In genomic region chr6:89237158-89237557, GRCh38 we compare ENCODE assay signal across 18 cellular contexts. TPM values are rescaled to one million over a fixed set of nuclear protein-coding genes. Genes with fewer than 3 reads are reported as not detected.
A peak's percentile ranks its signal among the peaks of the same experiment; 100 is the strongest.
DNase-seq lines count a peak whose midpoint lies in the region; ATAC-seq, FAIRE-seq and TF ChIP-seq lines count a peak whose summit lies in the region.
"Had no signal": no experiment of that assay in that cellular context is flagged by ENCODE, and none has a peak within 500 bp of the region (broad histone marks: within the 10 kb centered on the region; RNA-seq: fewer than 3 reads in every experiment).

No MANE protein-coding gene starts in this region.

- no peak overlapping the region for H3K27ac ChIP-seq in K562 (ENCODE audit: extremely low read depth, low read depth, low read length)
- H3K27ac ChIP-seq: BLaER1 treated with 17β-estradiol and CSF1 and Interleukin-3, amounts not matched to agents 10 nM and 100 nM; GM23248 had no signal

- H3K27me3 Mint-ChIP-seq in stimulated activated memory B cell treated with anti-CD40 and anti-IgM and Interleukin-4, amounts not matched to agents 10 μg/mL and 1 μg/mL and 100 μg/mL, for 72 hours: peaks cover 58% of the 10 kb centered on the region

- no peaks in the 10 kb centered on the region for H3K9me3 ChIP-seq in K562 (replicated peaks; ENCODE audit: control insufficient read depth, insufficient read depth, low read depth, low read length)
- H3K9me3 ChIP-seq in mucosa of descending colon: peaks cover 12% of the 10 kb centered on the region

- TF ChIP-seq CTCF in K562 (IDR thresholded peaks at IDR 0.05 in 2 of 3, conservative IDR thresholded peaks at IDR 0.05 in 1 of 3; ENCODE audit: insufficient read depth in 2 of 3, low read depth in 1 of 3, low read length in 3 of 3) (no peak), mucosa of descending colon (IDR thresholded peaks at IDR 0.05) (no peak)

- in situ Hi-C loops in K562 (cut with MboI): no loop called here

- no peaks in the 10 kb centered on the region for H4K20me1 ChIP-seq in K562 (replicated peaks; ENCODE audit: control insufficient read depth, insufficient read depth, low read length)
- H4K20me1 ChIP-seq: BLaER1 treated with 17β-estradiol and CSF1 and Interleukin-3, amounts not matched to agents 10 nM and 100 nM had no signal

- H3K4me3 Mint-ChIP-seq in stimulated activated memory B cell treated with anti-CD40 and anti-IgM and Interleukin-4, amounts not matched to agents 10 μg/mL and 1 μg/mL and 100 μg/mL, for 72 hours: no peak overlapping the region
- H3K4me3 Mint-ChIP-seq: CD4-positive, CD25-positive, alpha-beta regulatory T cell had no signal

- no peak for TF ChIP-seq EP300 in K562 (IDR thresholded peaks at IDR 0.05; ENCODE audit: low read length)

- peak; percentile 10 for DNase-seq in NCI-H748 (lab: John Stamatoyannopoulos, UW; ENCODE audit: unreplicated experiment)
- no peak for DNase-seq in NCI-H748 treated with DMSO at 0.1 percent for 48 hours (lab: John Stamatoyannopoulos, UW)
- DNase-seq in K562 (ENCODE audit: extremely low read depth in 1 of 4, low spot score in 3 of 4): no peak
- DNase-seq in mucosa of descending colon: no peak
- DNase-seq: ACHN; Calu3; CD4-positive, CD25-positive, alpha-beta regulatory T cell; DMS 273 treated with DMSO at 0.1 percent for 48 hours; GM23248 had no signal

- no peak for TF ChIP-seq RAD21 in K562 (CRISPR knock-in tag; conservative IDR thresholded peaks at IDR 0.05 in 1 of 2, IDR thresholded peaks at IDR 0.05 in 1 of 2)

- intact Hi-C loops in K562 (cut with micrococcal nuclease): no loop called here
- intact Hi-C loops in mucosa of descending colon (cut with DNase I, micrococcal nuclease): no loop called here

- FAIRE-seq in K562 (lab: Jason Lieb, UNC): no peak
- FAIRE-seq: H54 had no signal

- H2AFZ ChIP-seq in K562 (ENCODE audit: low read depth, low read length): no peak overlapping the region
- H2AFZ ChIP-seq: GM23248 had no signal

- H3K27me3 ChIP-seq in K562 (ENCODE audit: control insufficient read depth in 2 of 2, insufficient read depth in 2 of 2, low read length in 2 of 2): peaks cover 3 to 6% of the 10 kb centered on the region in 2 experiments; a peak in 2 of 5 replicates
- H3K27me3 ChIP-seq: BLaER1 treated with 17β-estradiol and CSF1 and Interleukin-3, amounts not matched to agents 10 nM and 100 nM had no signal

- H3K9me1 ChIP-seq in K562 (ENCODE audit: control insufficient read depth, insufficient read depth, low read length): no peaks in the 10 kb centered on the region

- POLR2A ChIA-PET in K562 (lab: Yijun Ruan, JAX): no interaction called here

- H3K9me3 Mint-ChIP-seq in stimulated activated memory B cell treated with anti-CD40 and anti-IgM and Interleukin-4, amounts not matched to agents 10 μg/mL and 1 μg/mL and 100 μg/mL, for 72 hours: peaks cover 8% of the 10 kb centered on the region

- H3K4me1 ChIP-seq in K562 (replicated peaks in 1 of 2; ENCODE audit: control insufficient read depth in 2 of 2, insufficient read depth in 2 of 2, low read length in 2 of 2) (no peaks in the 10 kb centered on the region), mucosa of descending colon (ENCODE audit: low read depth) (no peaks in the 10 kb centered on the region)

- ATAC-seq in K562 (no peak), mucosa of descending colon (peak; percentile 57), GM21390 (IDR thresholded peaks at IDR 0.05; ENCODE audit: unreplicated experiment) (no peak), HG03342 (IDR thresholded peaks at IDR 0.05; ENCODE audit: unreplicated experiment) (no peak)
- no peak for ATAC-seq in stimulated activated memory B cell treated with anti-CD40 and anti-IgM and Interleukin-4, amounts not matched to agents 10 μg/mL and 1 μg/mL and 100 μg/mL, for 72 hours
- ATAC-seq: HCT116 had no signal

- peaks cover 8% of the 10 kb centered on the region for H3K36me3 Mint-ChIP-seq in stimulated activated memory B cell treated with anti-CD40 and anti-IgM and Interleukin-4, amounts not matched to agents 10 μg/mL and 1 μg/mL and 100 μg/mL, for 72 hours
- H3K36me3 Mint-ChIP-seq: CD4-positive, CD25-positive, alpha-beta regulatory T cell had no signal

- no peak overlapping the region for H3K27ac Mint-ChIP-seq in stimulated activated memory B cell treated with anti-CD40 and anti-IgM and Interleukin-4, amounts not matched to agents 10 μg/mL and 1 μg/mL and 100 μg/mL, for 72 hours
- H3K27ac Mint-ChIP-seq: CD4-positive, CD25-positive, alpha-beta regulatory T cell had no signal

- peaks cover 12% of the 10 kb centered on the region for H3K4me1 Mint-ChIP-seq in stimulated activated memory B cell treated with anti-CD40 and anti-IgM and Interleukin-4, amounts not matched to agents 10 μg/mL and 1 μg/mL and 100 μg/mL, for 72 hours

- no peak overlapping the region for H3K4me2 ChIP-seq in K562 (ENCODE audit: insufficient read depth, low read length)
- H3K4me2 ChIP-seq: BLaER1 treated with 17β-estradiol and CSF1 and Interleukin-3, amounts not matched to agents 10 nM and 100 nM had no signal

- no peak for TF ChIP-seq POLR2A in K562 (conservative IDR thresholded peaks at IDR 0.05)

- H3K9ac ChIP-seq in K562 (ENCODE audit: insufficient read depth in 1 of 2, low read depth in 2 of 2, low read length in 2 of 2): no peak overlapping the region
- H3K9ac ChIP-seq: BLaER1 treated with 17β-estradiol and CSF1 and Interleukin-3, amounts not matched to agents 10 nM and 100 nM; GM23248 had no signal

- CTCF ChIA-PET in K562 (lab: Yijun Ruan, JAX; ENCODE audit: low intra/inter-chr PET ratio): no interaction called here

- BruUV-seq in K562 (replicated peaks; lab: Mats Ljungman, UMichigan): no TSS peak

- H3K36me3 ChIP-seq in K562 (ENCODE audit: control insufficient read depth, insufficient read depth, low read length) (no peaks in the 10 kb centered on the region), mucosa of descending colon (ENCODE audit: low read depth) (no peaks in the 10 kb centered on the region)
- H3K36me3 ChIP-seq: BLaER1 treated with 17β-estradiol and CSF1 and Interleukin-3, amounts not matched to agents 10 nM and 100 nM had no signal

- H3K79me2 ChIP-seq in K562 (ENCODE audit: control insufficient read depth, insufficient read depth, low read length): no peaks in the 10 kb centered on the region

- H3K4me3 ChIP-seq in K562 (no peak overlapping the region), mucosa of descending colon (no peak overlapping the region)
- H3K4me3 ChIP-seq: BLaER1 treated with 17β-estradiol and CSF1 and Interleukin-3, amounts not matched to agents 10 nM and 100 nM; GM23248 had no signal

TF ChIP-seq in K562, 482 proteins besides CTCF, POLR2A, EP300 and RAD21:
- TF ChIP-seq RNF2 (IDR thresholded peaks at IDR 0.05) (no peak), NFIC (IDR thresholded peaks at IDR 0.05) (peak; percentile 44)

RNA-seq across cellular contexts. Expression of gene GABRR1, which starts 20.0 kb away (rescaled TPM):
- not detected in 2 replicates for total RNA-seq in K562 (2011; cell fraction: chromatin; rRNA removed; ENCODE audit: low replicate concordance)
- not detected in 2 replicates for total RNA-seq in K562 (2011; cell fraction: nucleolus; rRNA removed)
- not detected in 2 replicates for total RNA-seq in K562 (2011; cell fraction: nucleoplasm; rRNA removed)
- total RNA-seq in K562 (2014; rRNA removed) (not detected in 2 replicates), K562 (2014; rRNA removed; fragmentation: Illumina TruSeq; extraction: Trizol) (not detected in 2 replicates), K562 (2015; rRNA removed; fragmentation: Illumina TruSeq; extraction: Trizol) (not detected in 2 replicates), K562 (2021) (not detected in 2 replicates), mucosa of descending colon (not detected)
- polyA plus RNA-seq in K562 (2011; rRNA removed) (not detected in 2 replicates), K562 (2014; fragmentation: Illumina TruSeq; extraction: Trizol) (not detected in 2 replicates), K562 (2014; fragmentation: Nextera tagmentation; extraction: Ambion mirVana) (not detected), K562 (2014; rRNA removed) (0.03 TPM in 1 of 2 replicates, not detected in the other)
- 0.06 TPM in 1 of 2 replicates, not detected in the other for polyA plus RNA-seq in K562 (2011; cell fraction: cytosol; rRNA removed)
- polyA plus RNA-seq in K562 (2011; cell fraction: nucleus; rRNA removed): not detected in 2 replicates
- polyA plus RNA-seq in K562 (2012): 0.07 TPM in 1 of 2 replicates, not detected in the other
- not detected in 2 replicates for polyA minus RNA-seq in K562 (2011; rRNA and poly(A)+ RNA removed)
- not detected in 2 replicates for polyA minus RNA-seq in K562 (2011; cell fraction: cytosol; rRNA and poly(A)+ RNA removed)
- polyA minus RNA-seq in K562 (2011; cell fraction: nucleus; rRNA and poly(A)+ RNA removed): not detected in 2 replicates
- total RNA-seq: A172; Calu3; CD4-positive, CD25-positive, alpha-beta regulatory T cell; Daoy; GM23248; HT1080 had no signal
- polyA plus RNA-seq: CD4-positive, CD25-positive, alpha-beta regulatory T cell; GM23248 had no signal
